ENCODE assay signal across 1 cellular context in the genomic region with DNA sequence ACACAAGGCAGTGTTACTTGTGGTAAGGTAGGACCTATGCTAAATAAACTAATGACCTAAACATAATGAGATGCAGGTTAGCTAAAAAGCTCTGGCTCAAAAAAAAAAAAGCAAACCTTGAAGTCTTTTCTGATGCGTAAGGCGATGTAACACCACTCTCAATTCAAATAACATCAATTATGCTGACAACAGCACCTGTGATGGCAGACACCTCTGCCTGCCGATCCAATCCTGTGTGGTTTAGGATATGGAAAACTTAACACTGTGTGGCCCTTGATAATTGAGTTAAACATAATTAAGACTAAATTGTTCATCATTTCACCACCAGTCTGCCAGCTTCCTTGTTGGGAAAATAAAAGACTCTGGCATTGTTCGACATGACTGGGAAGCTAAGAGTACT.
TF ChIP-seq lines count a peak whose summit lies in the region.

No MANE protein-coding gene starts in this region.

TF ChIP-seq in GM23338, 12 proteins besides CTCF, POLR2A, EP300 and RAD21 (continued from another document):
- TF ChIP-seq, protein P1, sequence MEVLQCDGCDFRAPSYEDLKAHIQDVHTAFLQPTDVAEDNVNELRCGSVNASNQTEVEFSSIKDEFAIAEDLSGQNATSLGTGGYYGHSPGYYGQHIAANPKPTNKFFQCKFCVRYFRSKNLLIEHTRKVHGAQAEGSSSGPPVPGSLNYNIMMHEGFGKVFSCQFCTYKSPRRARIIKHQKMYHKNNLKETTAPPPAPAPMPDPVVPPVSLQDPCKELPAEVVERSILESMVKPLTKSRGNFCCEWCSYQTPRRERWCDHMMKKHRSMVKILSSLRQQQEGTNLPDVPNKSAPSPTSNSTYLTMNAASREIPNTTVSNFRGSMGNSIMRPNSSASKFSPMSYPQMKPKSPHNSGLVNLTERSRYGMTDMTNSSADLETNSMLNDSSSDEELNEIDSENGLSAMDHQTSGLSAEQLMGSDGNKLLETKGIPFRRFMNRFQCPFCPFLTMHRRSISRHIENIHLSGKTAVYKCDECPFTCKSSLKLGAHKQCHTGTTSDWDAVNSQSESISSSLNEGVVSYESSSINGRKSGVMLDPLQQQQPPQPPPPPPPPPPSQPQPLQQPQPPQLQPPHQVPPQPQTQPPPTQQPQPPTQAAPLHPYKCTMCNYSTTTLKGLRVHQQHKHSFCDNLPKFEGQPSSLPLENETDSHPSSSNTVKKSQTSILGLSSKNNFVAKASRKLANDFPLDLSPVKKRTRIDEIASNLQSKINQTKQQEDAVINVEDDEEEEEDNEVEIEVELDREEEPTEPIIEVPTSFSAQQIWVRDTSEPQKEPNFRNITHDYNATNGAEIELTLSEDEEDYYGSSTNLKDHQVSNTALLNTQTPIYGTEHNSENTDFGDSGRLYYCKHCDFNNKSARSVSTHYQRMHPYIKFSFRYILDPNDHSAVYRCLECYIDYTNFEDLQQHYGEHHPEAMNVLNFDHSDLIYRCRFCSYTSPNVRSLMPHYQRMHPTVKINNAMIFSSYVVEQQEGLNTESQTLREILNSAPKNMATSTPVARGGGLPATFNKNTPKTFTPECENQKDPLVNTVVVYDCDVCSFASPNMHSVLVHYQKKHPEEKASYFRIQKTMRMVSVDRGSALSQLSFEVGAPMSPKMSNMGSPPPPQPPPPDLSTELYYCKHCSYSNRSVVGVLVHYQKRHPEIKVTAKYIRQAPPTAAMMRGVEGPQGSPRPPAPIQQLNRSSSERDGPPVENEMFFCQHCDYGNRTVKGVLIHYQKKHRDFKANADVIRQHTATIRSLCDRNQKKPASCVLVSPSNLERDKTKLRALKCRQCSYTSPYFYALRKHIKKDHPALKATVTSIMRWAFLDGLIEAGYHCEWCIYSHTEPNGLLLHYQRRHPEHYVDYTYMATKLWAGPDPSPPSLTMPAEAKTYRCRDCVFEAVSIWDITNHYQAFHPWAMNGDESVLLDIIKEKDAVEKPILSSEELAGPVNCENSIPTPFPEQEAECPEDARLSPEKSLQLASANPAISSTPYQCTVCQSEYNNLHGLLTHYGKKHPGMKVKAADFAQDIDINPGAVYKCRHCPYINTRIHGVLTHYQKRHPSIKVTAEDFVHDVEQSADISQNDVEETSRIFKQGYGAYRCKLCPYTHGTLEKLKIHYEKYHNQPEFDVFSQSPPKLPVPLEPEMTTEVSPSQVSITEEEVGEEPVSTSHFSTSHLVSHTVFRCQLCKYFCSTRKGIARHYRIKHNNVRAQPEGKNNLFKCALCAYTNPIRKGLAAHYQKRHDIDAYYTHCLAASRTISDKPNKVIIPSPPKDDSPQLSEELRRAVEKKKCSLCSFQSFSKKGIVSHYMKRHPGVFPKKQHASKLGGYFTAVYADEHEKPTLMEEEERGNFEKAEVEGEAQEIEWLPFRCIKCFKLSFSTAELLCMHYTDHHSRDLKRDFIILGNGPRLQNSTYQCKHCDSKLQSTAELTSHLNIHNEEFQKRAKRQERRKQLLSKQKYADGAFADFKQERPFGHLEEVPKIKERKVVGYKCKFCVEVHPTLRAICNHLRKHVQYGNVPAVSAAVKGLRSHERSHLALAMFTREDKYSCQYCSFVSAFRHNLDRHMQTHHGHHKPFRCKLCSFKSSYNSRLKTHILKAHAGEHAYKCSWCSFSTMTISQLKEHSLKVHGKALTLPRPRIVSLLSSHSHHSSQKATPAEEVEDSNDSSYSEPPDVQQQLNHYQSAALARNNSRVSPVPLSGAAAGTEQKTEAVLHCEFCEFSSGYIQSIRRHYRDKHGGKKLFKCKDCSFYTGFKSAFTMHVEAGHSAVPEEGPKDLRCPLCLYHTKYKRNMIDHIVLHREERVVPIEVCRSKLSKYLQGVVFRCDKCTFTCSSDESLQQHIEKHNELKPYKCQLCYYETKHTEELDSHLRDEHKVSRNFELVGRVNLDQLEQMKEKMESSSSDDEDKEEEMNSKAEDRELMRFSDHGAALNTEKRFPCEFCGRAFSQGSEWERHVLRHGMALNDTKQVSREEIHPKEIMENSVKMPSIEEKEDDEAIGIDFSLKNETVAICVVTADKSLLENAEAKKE (CRISPR knock-in tag; IDR thresholded peaks at IDR 0.05): no peak
- no peak for TF ChIP-seq EZH2 (IDR thresholded peaks at IDR 0.05; ENCODE audit: low read depth, unreplicated experiment)
- TF ChIP-seq STAT1 (IDR thresholded peaks at IDR 0.05; ENCODE audit: unreplicated experiment): no peak
- TF ChIP-seq ZNF331 (CRISPR knock-in tag; IDR thresholded peaks at IDR 0.05; ENCODE audit: low read depth): no peak
